Comparison of ENCODE assay signal across 11 cellular contexts in genomic region chr2:223549215-223549614, GRCh38. TPM values are rescaled to one million over a fixed set of nuclear protein-coding genes. Genes with fewer than 3 reads are reported as not detected.
DNase-seq lines count a peak whose midpoint lies in the region; ATAC-seq, FAIRE-seq and TF ChIP-seq lines count a peak whose summit lies in the region.
"Had no signal": no experiment of that assay in that cellular context is flagged by ENCODE, and none has a peak within 500 bp of the region (broad histone marks: within the 10 kb centered on the region; RNA-seq: fewer than 3 reads in every experiment).

No MANE protein-coding gene starts in this region.

- TF ChIP-seq CTCF in HepG2 (CRISPR knock-in tag; IDR thresholded peaks at IDR 0.05) (no peak), right lobe of liver (IDR thresholded peaks at IDR 0.05) (no peak), fibroblast of villous mesenchyme (IDR thresholded peaks at IDR 0.05; ENCODE audit: insufficient read depth, low read depth, low read length) (no peak)

- no peaks in the 10 kb centered on the region for H4K20me1 ChIP-seq in HepG2 (ENCODE audit: insufficient read depth, low read length)

- CTCF ChIA-PET in HepG2 (lab: Yijun Ruan, JAX; ENCODE audit: low intra/inter-chr PET ratio, low total read pairs) = no interaction called here

- TF ChIP-seq POLR2A in HepG2 (IDR thresholded peaks at IDR 0.05; ENCODE audit: insufficient read depth in 1 of 2, low read depth in 2 of 2, low read length in 2 of 2) = no peak
- no peak for TF ChIP-seq POLR2A in right lobe of liver (IDR thresholded peaks at IDR 0.05)

- BruUV-seq in HepG2 (replicated peaks; lab: Mats Ljungman, UMichigan) = no TSS peak

- in situ Hi-C loops in HepG2 (cut with HindIII; ENCODE audit: extremely low pct_ligation_motif_present, low pct_unique_long_range_greater_than_20kb) = no loop called here

- H3K27ac ChIP-seq in HepG2 (ENCODE audit: extremely low read length, insufficient read depth, low read length) (no peak overlapping the region), right lobe of liver (no peak overlapping the region), SJSA1 (no peak overlapping the region)

- H3K27me3 ChIP-seq in HepG2 (ENCODE audit: control insufficient read depth in 1 of 2, insufficient read depth in 2 of 2, low read length in 2 of 2) (no peaks in the 10 kb centered on the region), right lobe of liver (no peaks in the 10 kb centered on the region), SJSA1 (replicated peaks) (no peaks in the 10 kb centered on the region)

- intact Hi-C loops in HepG2 (cut with micrococcal nuclease; ENCODE audit: unreplicated experiment) = no loop called here
- intact Hi-C loops in right lobe of liver (cut with DNase I) = no loop called here

- DNase-seq in HepG2 (ENCODE audit: low spot score) (peak; percentile 24), right lobe of liver (no peak), SJSA1 (ENCODE audit: low read depth in 1 of 2, low spot score in 2 of 2) (peak; percentile 37 to 53), fibroblast of villous mesenchyme (ENCODE audit: low read depth) (peak; percentile 88)
- DNase-seq in activated CD4-positive, alpha-beta T cell treated with anti-CD3 and anti-CD28 coated beads for 4 hours = no peak
- DNase-seq: CD4-positive, CD25-positive, alpha-beta regulatory T cell had no signal

- POLR2A ChIA-PET in HepG2 (lab: Yijun Ruan, JAX) = no interaction called here

- no peaks in the 10 kb centered on the region for H3K27me3 Mint-ChIP-seq in stimulated activated memory B cell treated with anti-CD40 and anti-IgM and Interleukin-4, amounts not matched to agents 10 μg/mL and 1 μg/mL and 100 μg/mL, for 72 hours
- H3K27me3 Mint-ChIP-seq: CD4-positive, CD25-positive, alpha-beta regulatory T cell had no signal

- H3K4me3 Mint-ChIP-seq in stimulated activated memory B cell treated with anti-CD40 and anti-IgM and Interleukin-4, amounts not matched to agents 10 μg/mL and 1 μg/mL and 100 μg/mL, for 72 hours = no peak overlapping the region
- H3K4me3 Mint-ChIP-seq: CD4-positive, CD25-positive, alpha-beta regulatory T cell; dendritic cell treated with granulocyte-macrophage colony-stimulating factor and Interleukin-4, amounts not matched to agents 40 ng/mL and 50 ng/mL, for 4 days had no signal

- H3K9me3 Mint-ChIP-seq in stimulated activated memory B cell treated with anti-CD40 and anti-IgM and Interleukin-4, amounts not matched to agents 10 μg/mL and 1 μg/mL and 100 μg/mL, for 72 hours = peaks cover 3% of the 10 kb centered on the region
- H3K9me3 Mint-ChIP-seq: dendritic cell treated with granulocyte-macrophage colony-stimulating factor and Interleukin-4, amounts not matched to agents 40 ng/mL and 50 ng/mL, for 4 days had no signal

- no peaks in the 10 kb centered on the region for H3K79me2 ChIP-seq in HepG2 (ENCODE audit: insufficient read depth, low read length)

- no peak overlapping the region for H3K9ac ChIP-seq in HepG2 (ENCODE audit: insufficient read depth, low read depth, low read length)

- TF ChIP-seq RAD21 in HepG2 (CRISPR knock-in tag; IDR thresholded peaks at IDR 0.05) = no peak

- H3K4me1 ChIP-seq in HepG2 (ENCODE audit: insufficient read depth, low read length) = no peaks in the 10 kb centered on the region
- H3K4me1 ChIP-seq in right lobe of liver = peaks cover 0 to 14% (median 0%) of the 10 kb centered on the region in 4 donors
- H3K4me1 ChIP-seq in SJSA1 (replicated peaks) = peaks cover 18% of the 10 kb centered on the region

- ATAC-seq in HepG2 (no peak), right lobe of liver (no peak), GM19324 (IDR thresholded peaks at IDR 0.05; ENCODE audit: low FRiP score, unreplicated experiment) (no peak), HG02642 (IDR thresholded peaks at IDR 0.05; ENCODE audit: poor library complexity, unreplicated experiment) (no peak)
- no peak for ATAC-seq in stimulated activated memory B cell treated with anti-CD40 and anti-IgM and Interleukin-4, amounts not matched to agents 10 μg/mL and 1 μg/mL and 100 μg/mL, for 72 hours

- H3K36me3 Mint-ChIP-seq in stimulated activated memory B cell treated with anti-CD40 and anti-IgM and Interleukin-4, amounts not matched to agents 10 μg/mL and 1 μg/mL and 100 μg/mL, for 72 hours = no peaks in the 10 kb centered on the region
- H3K36me3 Mint-ChIP-seq: CD4-positive, CD25-positive, alpha-beta regulatory T cell had no signal

- no peak overlapping the region for H3K27ac Mint-ChIP-seq in stimulated activated memory B cell treated with anti-CD40 and anti-IgM and Interleukin-4, amounts not matched to agents 10 μg/mL and 1 μg/mL and 100 μg/mL, for 72 hours
- H3K27ac Mint-ChIP-seq: CD4-positive, CD25-positive, alpha-beta regulatory T cell; dendritic cell treated with granulocyte-macrophage colony-stimulating factor and Interleukin-4, amounts not matched to agents 40 ng/mL and 50 ng/mL, for 4 days had no signal

- H2AFZ ChIP-seq in HepG2 (ENCODE audit: low read length) = no peak overlapping the region

- TF ChIP-seq EP300 in HepG2 (IDR thresholded peaks at IDR 0.05; ENCODE audit: low read depth in 2 of 2, low read length in 2 of 2) (no peak), HepG2 (CRISPR knock-in tag; IDR thresholded peaks at IDR 0.05; ENCODE audit: borderline replicate concordance) (no peak)

- H3K4me1 Mint-ChIP-seq in stimulated activated memory B cell treated with anti-CD40 and anti-IgM and Interleukin-4, amounts not matched to agents 10 μg/mL and 1 μg/mL and 100 μg/mL, for 72 hours = no peaks in the 10 kb centered on the region
- H3K4me1 Mint-ChIP-seq: CD4-positive, CD25-positive, alpha-beta regulatory T cell had no signal

- no peak overlapping the region for H3K4me2 ChIP-seq in HepG2 (ENCODE audit: low read depth, low read length)

- H3K9me3 ChIP-seq in HepG2 (ENCODE audit: low read length) = no peaks in the 10 kb centered on the region
- H3K9me3 ChIP-seq in right lobe of liver = no peaks in the 10 kb centered on the region
- no peaks in the 10 kb centered on the region for H3K9me3 ChIP-seq in SJSA1 (replicated peaks)

- FAIRE-seq in HepG2 (lab: Jason Lieb, UNC) = no peak
- FAIRE-seq: GM19239 had no signal

- H3K36me3 ChIP-seq in HepG2 (replicated peaks in 1 of 2; ENCODE audit: control insufficient read depth in 1 of 2, insufficient read depth in 2 of 2, low read length in 2 of 2) = no peaks in the 10 kb centered on the region
- no peaks in the 10 kb centered on the region for H3K36me3 ChIP-seq in right lobe of liver
- no peaks in the 10 kb centered on the region for H3K36me3 ChIP-seq in SJSA1

- 18% methylated on average over 8 of the region's 8 CpGs for WGBS in HepG2 (ENCODE audit: low lambda C conversion rate)
- 70% methylated on average over 7 of the region's 8 CpGs for WGBS in right lobe of liver (ENCODE audit: insufficient coverage, low coverage, low lambda C conversion rate, missing lambda C conversion rate)

- H3K4me3 ChIP-seq in HepG2 (replicated peaks in 1 of 3; ENCODE audit: insufficient read depth in 1 of 3, low read depth in 2 of 3, low read length in 3 of 3) = no peak overlapping the region
- H3K4me3 ChIP-seq in right lobe of liver = no peak overlapping the region
- no peak overlapping the region for H3K4me3 ChIP-seq in SJSA1
- H3K4me3 ChIP-seq in fibroblast of villous mesenchyme (ENCODE audit: low read depth, low read length) = no peak overlapping the region

TF ChIP-seq in HepG2, 621 proteins besides CTCF, POLR2A, EP300 and RAD21:
- TF ChIP-seq NRL (CRISPR knock-in tag; IDR thresholded peaks at IDR 0.05; ENCODE audit: borderline replicate concordance) (no peak), FOSL2 (CRISPR knock-in tag; IDR thresholded peaks at IDR 0.05) (peak; percentile 39)

RNA-seq across cellular contexts. Expression of gene SCG2, which starts 52.9 kb away (rescaled TPM):
- total RNA-seq in HepG2 (2016; rRNA removed; fragmentation: Illumina TruSeq; extraction: Trizol) (not detected in 2 replicates), right lobe of liver (not detected), fibroblast of villous mesenchyme (0.86 and 0.97 TPM in 2 replicates)
- not detected in 2 replicates for total RNA-seq in HepG2 (2016; cell fraction: cytosol; rRNA removed; fragmentation: Illumina TruSeq; extraction: Trizol; ENCODE audit: low read depth)
- not detected in 2 replicates for total RNA-seq in HepG2 (2016; cell fraction: insoluble cytoplasmic fraction; rRNA removed; fragmentation: Illumina TruSeq; extraction: Trizol)
- not detected in 2 replicates for total RNA-seq in HepG2 (2016; cell fraction: membrane; rRNA removed; fragmentation: Illumina TruSeq; extraction: Trizol)
- not detected in 2 replicates for total RNA-seq in HepG2 (2016; cell fraction: nucleus; rRNA removed; fragmentation: Illumina TruSeq; extraction: Trizol)
- polyA plus RNA-seq in HepG2 (2011; rRNA removed) = not detected in 2 replicates
- polyA plus RNA-seq in HepG2 (2011; cell fraction: cytosol; rRNA removed) = not detected in 2 replicates
- polyA plus RNA-seq in HepG2 (2011; cell fraction: nucleus; rRNA removed) = not detected in 2 replicates
- not detected in 2 replicates for polyA plus RNA-seq in HepG2 (2012)
- polyA plus RNA-seq in HepG2 (2016; cell fraction: cytosol; fragmentation: Illumina TruSeq; extraction: Trizol; ENCODE audit: low read depth) = not detected in 2 replicates
- polyA plus RNA-seq in HepG2 (2016; cell fraction: insoluble cytoplasmic fraction; fragmentation: Illumina TruSeq; extraction: Trizol; ENCODE audit: low read depth) = not detected in 2 replicates
- not detected in 2 replicates for polyA plus RNA-seq in HepG2 (2016; cell fraction: membrane; fragmentation: Illumina TruSeq; extraction: Trizol; ENCODE audit: low read depth)
- 0.23 TPM in 1 of 2 replicates, not detected in the other for polyA plus RNA-seq in HepG2 (2016; cell fraction: nucleus; fragmentation: Illumina TruSeq; extraction: Trizol; ENCODE audit: insufficient read depth, low read depth)
- polyA minus RNA-seq in HepG2 (2011; rRNA and poly(A)+ RNA removed; ENCODE audit: low replicate concordance) = not detected in 2 replicates
- not detected in 2 replicates for polyA minus RNA-seq in HepG2 (2011; cell fraction: cytosol; rRNA and poly(A)+ RNA removed)
- polyA minus RNA-seq in HepG2 (2011; cell fraction: nucleus; rRNA and poly(A)+ RNA removed) = not detected in 2 replicates
- total RNA-seq in SJSA1 (2014; rRNA removed; shearing (Covaris generic)) = 5.0 and 6.2 TPM in 2 replicates
- total RNA-seq: CD4-positive, CD25-positive, alpha-beta regulatory T cell had no signal
- polyA plus RNA-seq: CD4-positive, CD25-positive, alpha-beta regulatory T cell had no signal

Comparison
In these comparisons a context has a peak if more than half of its experiments do, and no peak if none do; other contexts are left out.
1. DNase-seq: peak in HepG2 (single experiment), SJSA1 (2 of 2) and fibroblast of villous mesenchyme (single experiment); none in right lobe of liver (0 of 3) and activated CD4-positive, alpha-beta T cell treated with anti-CD3 and anti-CD28 coated beads for 4 hours (0 of 2).